Comparison of ENCODE assay signal across 13 cellular contexts in genomic region chr9:71895122-71895521, GRCh38. TPM values are rescaled to one million over a fixed set of nuclear protein-coding genes. Genes with fewer than 3 reads are reported as not detected.
DNase-seq lines count a peak whose midpoint lies in the region; ATAC-seq, FAIRE-seq and TF ChIP-seq lines count a peak whose summit lies in the region.
"Had no signal": no experiment of that assay in that cellular context is flagged by ENCODE, and none has a peak within 500 bp of the region (broad histone marks: within the 10 kb centered on the region; RNA-seq: fewer than 3 reads in every experiment).

No MANE protein-coding gene starts in this region.

- FAIRE-seq in GM12892 (lab: Jason Lieb, UNC), result peak; percentile 14

- ATAC-seq in GM21723 (IDR thresholded peaks at IDR 0.05; ENCODE audit: unreplicated experiment) (peak; percentile 56), GM19023 (IDR thresholded peaks at IDR 0.05; ENCODE audit: unreplicated experiment) (no peak), GM18520 (IDR thresholded peaks at IDR 0.05; ENCODE audit: unreplicated experiment) (no peak)
- ATAC-seq: CD8-positive, alpha-beta T cell had no signal

- H3K4me1 ChIP-seq in HAP-1, result peaks cover 5% of the 10 kb centered on the region; the same call in 1 of the 2 replicates
- H3K4me1 ChIP-seq: uterus had no signal

- in situ Hi-C loops in HAP-1 (cut with MboI; ENCODE audit: low sequenced_read_pairs), result no loop called here

- no peak overlapping the region for H3K4me3 ChIP-seq in HAP-1
- H3K4me3 ChIP-seq: uterus had no signal

- no peaks in the 10 kb centered on the region for H3K9me3 ChIP-seq in HAP-1
- H3K9me3 ChIP-seq: uterus had no signal

- H3K27me3 ChIP-seq in HAP-1 (ENCODE audit: low read depth), result no peaks in the 10 kb centered on the region
- H3K27me3 ChIP-seq: uterus had no signal

- H3K36me3 ChIP-seq in HAP-1 (replicated peaks), result no peaks in the 10 kb centered on the region
- H3K36me3 ChIP-seq: uterus had no signal

- H3K27ac ChIP-seq in epithelial cell of prostate, result peak overlapping the region; percentile 59
- H3K27ac ChIP-seq: uterus had no signal

- DNase-seq in GM12892 (ENCODE audit: insufficient read length) (no peak), MV-4-11 (lab: John Stamatoyannopoulos, UW) (peak; percentile 76), epithelial cell of prostate (ENCODE audit: low read depth, low spot score) (peak; percentile 39), HAP-1 (ENCODE audit: low spot score in 2 of 2) (no peak)
- no peak for DNase-seq in activated CD4-positive, CD25-positive, alpha-beta regulatory T cell (lab: John Stamatoyannopoulos, UW)
- DNase-seq: activated T-cell treated with anti-CD3 and anti-CD28 coated beads, Interleukin-2, amount 50 U/mL, for 24 hours; CD8-positive, alpha-beta T cell; SHP77 treated with DMSO at 0.1 percent for 48 hours; stimulated activated CD4-positive, alpha-beta T cell treated with anti-CD3 and anti-CD28 coated beads, Interleukin-2, amount 100 ng/mL, for 24 hours; uterus had no signal

- no peak for TF ChIP-seq POLR2A in GM12892 (IDR thresholded peaks at IDR 0.05; ENCODE audit: low read depth, low read length)

RNA-seq across cellular contexts. Expression of gene ABHD17B, which starts 15.9 kb away (rescaled TPM):
- 8.0 TPM for polyA plus RNA-seq in GM12892 (2012; ENCODE audit: missing spikeins)

RNA-seq across cellular contexts. Expression of gene C9orf85, which starts 16.3 kb away (rescaled TPM):
- 13.1 TPM for polyA plus RNA-seq in GM12892 (2012; ENCODE audit: missing spikeins)

Comparison
In these comparisons a context has a peak if more than half of its experiments do, and no peak if none do; other contexts are left out.
1. DNase-seq: peak in MV-4-11 (single experiment) and epithelial cell of prostate (single experiment); none in GM12892 (single experiment), activated CD4-positive, CD25-positive, alpha-beta regulatory T cell (0 of 4) and HAP-1 (0 of 2).